ENCODE assay signal across 1 cellular context in genomic region chr13:48244159-48244558, GRCh38.
TF ChIP-seq lines count a peak whose summit lies in the region.

No MANE protein-coding gene starts in this region.

TF ChIP-seq in HepG2, 621 proteins besides CTCF, POLR2A, EP300 and RAD21 (continued from another document):
- TF ChIP-seq ARID5B (CRISPR knock-in tag; IDR thresholded peaks at IDR 0.05) = no peak
- TF ChIP-seq HMGXB3 (CRISPR knock-in tag; IDR thresholded peaks at IDR 0.05; ENCODE audit: borderline replicate concordance) = no peak
- TF ChIP-seq E2F1 (CRISPR knock-in tag; IDR thresholded peaks at IDR 0.05) = no peak
- TF ChIP-seq ZNF350 (CRISPR knock-in tag; IDR thresholded peaks at IDR 0.05; ENCODE audit: borderline replicate concordance, low read depth) = no peak
- no peak for TF ChIP-seq ZKSCAN1 (IDR thresholded peaks at IDR 0.05; ENCODE audit: low read length)
- TF ChIP-seq SNRNP70 (IDR thresholded peaks at IDR 0.05; ENCODE audit: low read depth, low read length) = no peak
- no peak for TF ChIP-seq STAG1 (CRISPR knock-in tag; IDR thresholded peaks at IDR 0.05)
- no peak for TF ChIP-seq MLLT10 (CRISPR knock-in tag; IDR thresholded peaks at IDR 0.05)
- TF ChIP-seq ZNF362 (CRISPR knock-in tag; IDR thresholded peaks at IDR 0.05; ENCODE audit: borderline replicate concordance) = no peak
- no peak for TF ChIP-seq TMF1 (CRISPR knock-in tag; IDR thresholded peaks at IDR 0.05; ENCODE audit: low read depth)
- no peak for TF ChIP-seq ZNF607 (CRISPR knock-in tag; IDR thresholded peaks at IDR 0.05; ENCODE audit: borderline replicate concordance)
- no peak for TF ChIP-seq AKAP8 (CRISPR knock-in tag; IDR thresholded peaks at IDR 0.05)
- no peak for TF ChIP-seq ZNF282 (IDR thresholded peaks at IDR 0.05; ENCODE audit: partially characterized antibody)
- TF ChIP-seq PTBP1 (IDR thresholded peaks at IDR 0.05; ENCODE audit: low read depth, low read length, poor library complexity, severe bottlenecking) = no peak
- no peak for TF ChIP-seq ZNF333 (CRISPR knock-in tag; IDR thresholded peaks at IDR 0.05; ENCODE audit: borderline replicate concordance)
TF ChIP-seq in HepG2: peak in this region for 0.
